ENCODE assay signal across 11 cellular contexts in genomic region chr10:909831-910230, GRCh38. TPM values are rescaled to one million over a fixed set of nuclear protein-coding genes. Genes with fewer than 3 reads are reported as not detected.
DNase-seq lines count a peak whose midpoint lies in the region; ATAC-seq and TF ChIP-seq lines count a peak whose summit lies in the region.
"Had no signal": no experiment of that assay in that cellular context is flagged by ENCODE, and none has a peak within 500 bp of the region (broad histone marks: within the 10 kb centered on the region; RNA-seq: fewer than 3 reads in every experiment).

No MANE protein-coding gene starts in this region.

- H3K4me1 Mint-ChIP-seq in natural killer cell (peaks cover 27 to 31% of the 10 kb centered on the region in 2 donors), endothelial cell (ENCODE audit: unreplicated experiment) (peaks cover 49% of the 10 kb centered on the region)
- peaks cover 19 to 31% of the 10 kb centered on the region in 2 donors for H3K4me1 Mint-ChIP-seq in natural killer cell treated with Interleukin-12 subunit alpha and Interleukin-12 subunit beta and Interleukin-15 and Interleukin-18, amount 100 ng/mL, for 72 hours (ENCODE audit: low read depth in 2 of 2)

- H3K4ac ChIP-seq in mesendoderm (ENCODE audit: low read depth, low read length): no peak overlapping the region

- no CpG with 5 or more reads among the region's 3 CpGs for WGBS in mesendoderm (ENCODE audit: extremely low coverage, insufficient coverage, low lambda C conversion rate)

- H2BK15ac ChIP-seq in mesendoderm (replicated peaks; ENCODE audit: low read depth): no peak overlapping the region

- no peaks in the 10 kb centered on the region for H3K27me3 ChIP-seq in mesendoderm (ENCODE audit: insufficient read depth, low read length, poor library complexity)

- no peak overlapping the region for H3K27ac ChIP-seq in mesendoderm (ENCODE audit: low read depth, low read length)

- peaks cover 26% of the 10 kb centered on the region for H3K79me1 ChIP-seq in mesendoderm (ENCODE audit: low read length)

- H2AK5ac ChIP-seq in mesendoderm (ENCODE audit: low read length): no peak overlapping the region

- ATAC-seq in natural killer cell: no peak
- no peak for ATAC-seq in natural killer cell treated with Interleukin-12 subunit alpha and Interleukin-12 subunit beta and Interleukin-15 and Interleukin-18, amount 100 ng/mL, for 72 hours
- no peak for ATAC-seq in HG02571 (IDR thresholded peaks at IDR 0.05; ENCODE audit: unreplicated experiment)
- ATAC-seq in GM21526 (IDR thresholded peaks at IDR 0.05; ENCODE audit: low FRiP score, unreplicated experiment): no peak
- no peak for ATAC-seq in HG03045 (IDR thresholded peaks at IDR 0.05; ENCODE audit: unreplicated experiment)
- ATAC-seq: left colon had no signal

- H3K4me3 Mint-ChIP-seq in natural killer cell (no peak overlapping the region), endothelial cell (ENCODE audit: unreplicated experiment) (no peak overlapping the region)
- H3K4me3 Mint-ChIP-seq in natural killer cell treated with Interleukin-12 subunit alpha and Interleukin-12 subunit beta and Interleukin-15 and Interleukin-18, amount 100 ng/mL, for 72 hours: no peak overlapping the region
- H3K4me3 Mint-ChIP-seq: activated naive CD4-positive, alpha-beta T cell treated with anti-CD3 and anti-CD28 coated beads for 36 hours had no signal

- no peak overlapping the region for H3K56ac ChIP-seq in mesendoderm (ENCODE audit: low read length)

- no peaks in the 10 kb centered on the region for H3K36me3 Mint-ChIP-seq in natural killer cell
- no peaks in the 10 kb centered on the region for H3K36me3 Mint-ChIP-seq in natural killer cell treated with Interleukin-12 subunit alpha and Interleukin-12 subunit beta and Interleukin-15 and Interleukin-18, amount 100 ng/mL, for 72 hours
- H3K36me3 Mint-ChIP-seq in endothelial cell (ENCODE audit: low read depth, unreplicated experiment): peaks cover 15% of the 10 kb centered on the region

- TF ChIP-seq CTCF in natural killer cell (IDR thresholded peaks at IDR 0.05): no peak
- TF ChIP-seq CTCF in endothelial cell (IDR thresholded peaks at IDR 0.05; ENCODE audit: unreplicated experiment): no peak

- no peak overlapping the region for H2BK5ac ChIP-seq in mesendoderm (ENCODE audit: low read length)

- H3K18ac ChIP-seq in mesendoderm (ENCODE audit: low read length): no peak overlapping the region

- no peaks in the 10 kb centered on the region for H3K4me1 ChIP-seq in mesendoderm (ENCODE audit: control insufficient read depth, low read depth, low read length)

- H3K9me3 Mint-ChIP-seq in natural killer cell: no peaks in the 10 kb centered on the region
- no peaks in the 10 kb centered on the region for H3K9me3 Mint-ChIP-seq in natural killer cell treated with Interleukin-12 subunit alpha and Interleukin-12 subunit beta and Interleukin-15 and Interleukin-18, amount 100 ng/mL, for 72 hours
- H3K9me3 Mint-ChIP-seq in endothelial cell (ENCODE audit: unreplicated experiment): no peaks in the 10 kb centered on the region
- H3K9me3 Mint-ChIP-seq: activated naive CD4-positive, alpha-beta T cell treated with anti-CD3 and anti-CD28 coated beads for 36 hours had no signal

- no peaks in the 10 kb centered on the region for H3K36me3 ChIP-seq in mesendoderm (ENCODE audit: control insufficient read depth, insufficient read depth, low read length)

- H4K8ac ChIP-seq in mesendoderm (ENCODE audit: low read depth, low read length): no peak overlapping the region

- intact Hi-C loops in natural killer cell (cut with micrococcal nuclease): no loop called here

- no peak overlapping the region for H4K5ac ChIP-seq in mesendoderm (ENCODE audit: low read length)

- no peak overlapping the region for H3K9ac ChIP-seq in mesendoderm (ENCODE audit: low read length)

- peaks cover 48% of the 10 kb centered on the region for H3K79me2 ChIP-seq in mesendoderm (ENCODE audit: control insufficient read depth, insufficient read depth, low read length)

- H3K4me3 ChIP-seq in mesendoderm (ENCODE audit: low read length): no peak overlapping the region

- H3K4me2 ChIP-seq in mesendoderm (ENCODE audit: low read length): no peak overlapping the region

- H3K23ac ChIP-seq in mesendoderm (ENCODE audit: low read length): no peak overlapping the region

- H3K27ac Mint-ChIP-seq in natural killer cell: peak overlapping the region; percentile 0 to 9
- H3K27ac Mint-ChIP-seq in natural killer cell treated with Interleukin-12 subunit alpha and Interleukin-12 subunit beta and Interleukin-15 and Interleukin-18, amount 100 ng/mL, for 72 hours: no peak overlapping the region
- H3K27ac Mint-ChIP-seq in endothelial cell (ENCODE audit: unreplicated experiment): peak overlapping the region; percentile 84
- H3K27ac Mint-ChIP-seq: activated naive CD4-positive, alpha-beta T cell treated with anti-CD3 and anti-CD28 coated beads for 36 hours had no signal

- H2BK120ac ChIP-seq in mesendoderm (ENCODE audit: low read depth, low read length): no peak overlapping the region

- no peaks in the 10 kb centered on the region for H3K27me3 Mint-ChIP-seq in natural killer cell (ENCODE audit: low read depth in 2 of 2)
- no peaks in the 10 kb centered on the region for H3K27me3 Mint-ChIP-seq in natural killer cell treated with Interleukin-12 subunit alpha and Interleukin-12 subunit beta and Interleukin-15 and Interleukin-18, amount 100 ng/mL, for 72 hours
- H3K27me3 Mint-ChIP-seq in endothelial cell (ENCODE audit: unreplicated experiment): peaks cover 5% of the 10 kb centered on the region

- DNase-seq in natural killer cell (no peak), endothelial cell (ENCODE audit: low spot score) (no peak), mesendoderm (peak; percentile 68)
- no peak for DNase-seq in natural killer cell treated with Interleukin-12 subunit alpha and Interleukin-12 subunit beta and Interleukin-15 and Interleukin-18, amount 100 ng/mL, for 72 hours (ENCODE audit: low spot score)
- DNase-seq in activated CD4-positive, CD25-positive, alpha-beta regulatory T cell (lab: John Stamatoyannopoulos, UW): no peak
- DNase-seq: activated naive CD4-positive, alpha-beta T cell treated with anti-CD3 and anti-CD28 coated beads for 36 hours; AML-193; left colon had no signal

RNA-seq across cellular contexts. Expression of gene LARP4B, which starts 21.7 kb away (rescaled TPM):
- total RNA-seq in natural killer cell (10 to 100 TPM; 75.5 to 95.4 (median 90.2) TPM), endothelial cell (ENCODE audit: unreplicated experiment) (91.8 TPM)
- total RNA-seq in natural killer cell treated with Interleukin-12 subunit alpha and Interleukin-12 subunit beta and Interleukin-15 and Interleukin-18, amount 100 ng/mL, for 72 hours: 100 to 1,000 TPM; 130 to 242 TPM
- 20.0 TPM for polyA plus RNA-seq in mesendoderm (2013, experiment 1 of 2)
- 19.7 TPM for polyA plus RNA-seq in mesendoderm (2013, experiment 2 of 2)

Comparison
In these comparisons a context has a peak if more than half of its experiments do, and no peak if none do; other contexts are left out.
1. H3K27ac Mint-ChIP-seq: peak in natural killer cell (2 of 2) and endothelial cell (single experiment); none in natural killer cell treated with Interleukin-12 subunit alpha and Interleukin-12 subunit beta and Interleukin-15 and Interleukin-18, amount 100 ng/mL, for 72 hours (0 of 2).